In the genomic region with DNA sequence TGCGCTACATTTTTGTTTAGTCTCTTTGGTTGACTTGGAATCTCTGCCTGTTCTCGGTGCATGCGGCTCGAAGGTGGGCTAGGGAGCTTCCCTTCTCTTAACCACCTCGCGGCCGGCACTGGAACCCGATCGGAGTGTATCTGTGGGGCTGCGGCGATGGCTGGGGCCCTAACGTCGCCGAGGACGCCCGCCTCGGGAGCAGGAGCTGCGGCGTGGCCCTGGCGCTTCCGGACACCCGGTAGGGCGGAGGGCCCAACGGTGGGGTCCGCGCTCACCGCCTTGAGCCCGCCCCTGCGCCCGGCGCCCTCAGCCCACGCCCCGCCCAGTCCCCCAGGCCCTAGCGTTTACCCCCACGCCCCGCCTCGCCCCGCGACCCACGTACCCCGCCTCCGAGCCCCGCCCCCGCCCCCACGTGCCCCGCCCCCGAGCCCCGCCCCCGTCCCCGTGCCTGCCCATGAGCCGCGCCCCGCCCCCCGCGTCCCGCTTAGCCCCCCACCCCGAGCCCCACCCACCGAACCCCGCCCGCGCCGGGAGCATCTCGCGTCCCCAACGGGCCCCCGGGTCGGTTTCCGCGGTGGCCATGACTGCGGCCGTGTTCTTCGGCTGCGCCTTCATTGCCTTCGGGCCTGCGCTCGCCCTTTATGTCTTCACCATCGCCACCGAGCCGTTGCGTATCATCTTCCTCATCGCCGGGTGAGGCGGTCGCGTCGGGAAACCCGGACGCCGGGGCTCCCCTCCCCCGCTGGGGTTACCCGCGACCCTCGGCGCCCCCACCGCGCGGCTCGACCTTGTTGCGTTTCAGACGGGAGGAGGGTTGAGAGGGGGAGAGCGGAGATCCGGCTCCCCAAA, we compare ENCODE assay signal across 8 cellular contexts. TPM values are rescaled to one million over a fixed set of nuclear protein-coding genes. Genes with fewer than 3 reads are reported as not detected.
A peak's percentile ranks its signal among the peaks of the same experiment; 100 is the strongest.
DNase-seq lines count a peak whose midpoint lies in the region; ATAC-seq and TF ChIP-seq lines count a peak whose summit lies in the region.

TSS of gene APH1B (plus strand) at position 562 of the 849 bp plus-strand sequence. CDS start at position 581, 19 bp downstream.

- no peaks in the 10 kb centered on the region for H3K79me2 ChIP-seq in neural progenitor cell (ENCODE audit: low read depth)

- H3K9ac ChIP-seq in neural progenitor cell (no peak within 1 kb of the TSS), subcutaneous abdominal adipose tissue (ENCODE audit: low read length in 5 of 5) (peak within 1 kb of the TSS; percentile 38 to 94 (median 88))

- peaks cover 6% of the 10 kb centered on the region for H3K36me3 Mint-ChIP-seq in neural progenitor cell

- H3K27me3 Mint-ChIP-seq in neural progenitor cell (ENCODE audit: insufficient read depth, low read depth), result peaks cover 6% of the 10 kb centered on the region

- H3K36me3 ChIP-seq in RWPE2 (ENCODE audit: low read depth) (no peaks in the 10 kb centered on the region; the same call in 1 of the 2 replicates), neural progenitor cell (no peaks in the 10 kb centered on the region), subcutaneous abdominal adipose tissue (ENCODE audit: control insufficient read depth in 5 of 5, insufficient read depth in 5 of 5, low read length in 5 of 5) (peaks cover 0 to 8% (median 3%) of the 10 kb centered on the region in 5 donors)

- no peak within 1 kb of the TSS for H3K27ac ChIP-seq in RWPE2 (ENCODE audit: poor library complexity, severe bottlenecking)
- H3K27ac ChIP-seq in neural progenitor cell, result no peak within 1 kb of the TSS
- H3K27ac ChIP-seq in subcutaneous abdominal adipose tissue (ENCODE audit: low read depth, low read length), result peak within 1 kb of the TSS; percentile 62

- ATAC-seq in GM21423 (IDR thresholded peaks at IDR 0.05; ENCODE audit: unreplicated experiment) (peak; percentile 65), RWPE2 (ENCODE audit: low read depth) (peak; percentile 82)

- TF ChIP-seq EP300 in Ishikawa (IDR thresholded peaks at IDR 0.05; ENCODE audit: borderline replicate concordance), result no peak

- in situ Hi-C loops in Caki2 (cut with HindIII; ENCODE audit: low pct_unique_long_range_greater_than_20kb, low sequenced_read_pairs), result no loop called here

- peak within 1 kb of the TSS; percentile 84 for H3K4me3 Mint-ChIP-seq in neural progenitor cell

- TF ChIP-seq RAD21 in Ishikawa (IDR thresholded peaks at IDR 0.05; ENCODE audit: low read depth), result no peak; the same call in 1 of the 2 replicates

- peaks cover 27% of the 10 kb centered on the region for H3F3A ChIP-seq in neural progenitor cell (ENCODE audit: low read depth)

- H3K9me3 Mint-ChIP-seq in neural progenitor cell, result peaks cover 6% of the 10 kb centered on the region

- peak within 1 kb of the TSS; percentile 94 for H2AFZ ChIP-seq in neural progenitor cell (replicated peaks)

- DNase-seq in Caki2 (ENCODE audit: low read depth) (peak; percentile 58), RWPE2 (ENCODE audit: low spot score) (peak; percentile 82), fibroblast of villous mesenchyme (ENCODE audit: low read depth) (peak; percentile 75), neural progenitor cell (ENCODE audit: low spot score) (peak; percentile 87)
- peak; percentile 92 for DNase-seq in activated effector memory CD4-positive, alpha-beta T cell treated with anti-CD3 and anti-CD28 coated beads, Interleukin-2, amount 50 U/mL, for 16 hours

- H3K27ac Mint-ChIP-seq in neural progenitor cell, result peak within 1 kb of the TSS; percentile 97

- H3K4me1 ChIP-seq in RWPE2 (ENCODE audit: insufficient read depth, poor library complexity, severe bottlenecking), result peaks cover 10% of the 10 kb centered on the region
- H3K4me1 ChIP-seq in neural progenitor cell, result peaks cover 15% of the 10 kb centered on the region
- peaks cover 0 to 16% (median 15%) of the 10 kb centered on the region in 5 donors for H3K4me1 ChIP-seq in subcutaneous abdominal adipose tissue (ENCODE audit: control insufficient read depth in 5 of 5, insufficient read depth in 5 of 5, low read length in 5 of 5)

- TF ChIP-seq CTCF in RWPE2 (IDR thresholded peaks at IDR 0.05; ENCODE audit: poor library complexity, severe bottlenecking) (no peak), fibroblast of villous mesenchyme (IDR thresholded peaks at IDR 0.05; ENCODE audit: insufficient read depth, low read depth, low read length) (no peak), neural progenitor cell (IDR thresholded peaks at IDR 0.05) (no peak)

- H3K4me2 ChIP-seq in neural progenitor cell, result peak within 1 kb of the TSS; percentile 93

- peaks cover 3% of the 10 kb centered on the region for H4K20me1 ChIP-seq in neural progenitor cell (ENCODE audit: low read depth)

- peak within 1 kb of the TSS; percentile 70 for H3K4me3 ChIP-seq in RWPE2 (ENCODE audit: severe bottlenecking)
- H3K4me3 ChIP-seq in fibroblast of villous mesenchyme (ENCODE audit: low read depth, low read length), result peak within 1 kb of the TSS; percentile 80
- peak within 1 kb of the TSS; percentile 92 for H3K4me3 ChIP-seq in neural progenitor cell
- peak within 1 kb of the TSS; percentile 83 to 89 (median 83) for H3K4me3 ChIP-seq in subcutaneous abdominal adipose tissue (ENCODE audit: low read depth in 1 of 5, low read length in 5 of 5)

- H3K9me3 ChIP-seq in RWPE2 (ENCODE audit: severe bottlenecking) (no peaks in the 10 kb centered on the region), neural progenitor cell (ENCODE audit: low read depth) (no peaks in the 10 kb centered on the region), subcutaneous abdominal adipose tissue (ENCODE audit: control insufficient read depth in 5 of 5, low read length in 5 of 5) (no peaks in the 10 kb centered on the region)

- peaks cover 29% of the 10 kb centered on the region for H3K4me1 Mint-ChIP-seq in neural progenitor cell

- H3K27me3 ChIP-seq in RWPE2 (ENCODE audit: insufficient read depth, poor library complexity, severe bottlenecking), result no peaks in the 10 kb centered on the region
- H3K27me3 ChIP-seq in neural progenitor cell, result peaks cover 40% of the 10 kb centered on the region
- no peaks in the 10 kb centered on the region for H3K27me3 ChIP-seq in subcutaneous abdominal adipose tissue (ENCODE audit: control insufficient read depth in 5 of 5, insufficient read depth in 4 of 5, low read length in 5 of 5)

TF ChIP-seq in Ishikawa, 13 proteins besides CTCF, POLR2A, EP300 and RAD21:
- TF ChIP-seq TAF1 (IDR thresholded peaks at IDR 0.05; ENCODE audit: low read depth) (no peak; the same call in 1 of the 2 replicates), YY1 (IDR thresholded peaks at IDR 0.05; ENCODE audit: low read depth) (peak; percentile 53; the same call in 1 of the 2 replicates), MAX (IDR thresholded peaks at IDR 0.05) (peak; percentile 77), ZBTB7A (IDR thresholded peaks at IDR 0.05; ENCODE audit: low read depth) (0 out of 2 replicates have a peak, but pooled peaks have one; percentile 10)

RNA-seq across cellular contexts. Expression of gene APH1B, which starts in this region (rescaled TPM):
- total RNA-seq in Caki2 (2014; rRNA removed; shearing (Covaris generic); ENCODE audit: low replicate concordance), result 3.5 and 5.1 TPM in 2 replicates
- 14.5 and 19.9 TPM in 2 replicates for total RNA-seq in fibroblast of villous mesenchyme
- total RNA-seq in neural progenitor cell (ENCODE audit: low replicate concordance), result 2.7 and 4.0 TPM in 2 replicates
